17 cellular contexts compared by ENCODE assay signal in the genomic region with DNA sequence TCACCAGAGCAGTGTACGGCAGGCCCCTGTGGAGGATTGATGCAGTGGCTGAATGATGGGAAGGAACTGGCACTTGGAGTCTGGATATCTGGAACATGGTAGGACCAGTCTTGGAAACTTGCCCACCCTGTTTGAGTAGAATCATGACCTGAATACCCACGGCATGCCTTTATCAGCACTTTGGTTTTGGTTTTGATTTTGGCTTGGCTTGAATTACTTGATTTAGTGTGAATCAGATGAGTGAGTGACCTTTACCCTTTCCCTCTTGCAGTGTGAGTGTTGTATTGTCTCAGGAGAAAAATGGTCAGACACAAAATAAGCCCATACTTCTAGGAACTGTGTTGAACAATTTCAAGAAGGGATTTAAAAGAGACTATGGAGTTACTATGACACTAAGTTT.
"Had no signal": no experiment of that assay in that cellular context is flagged by ENCODE, and none has a peak within 500 bp of the region (broad histone marks: within the 10 kb centered on the region; RNA-seq: fewer than 3 reads in every experiment).

No MANE protein-coding gene starts in this region.

- H3K4me3 ChIP-seq: gastroesophageal sphincter, left ventricle myocardium inferior, right atrium auricular region, tibial nerve, uterus had no signal

- H3K4me1 ChIP-seq: gastroesophageal sphincter, left ventricle myocardium inferior, right atrium auricular region, tibial nerve, uterus had no signal

- H3K36me3 Mint-ChIP-seq: activated naive CD4-positive, alpha-beta T cell treated with anti-CD3 and anti-CD28 coated beads, Interleukin-2, amount 10 ng/mL, durations not matched to agents 7 days and 5 days; natural killer cell had no signal

- H3K27me3 ChIP-seq: gastroesophageal sphincter, right atrium auricular region, tibial nerve, uterus had no signal

- H3K27ac ChIP-seq: gastroesophageal sphincter, left ventricle myocardium inferior, right atrium auricular region, tibial nerve, uterus had no signal

- H3K4me1 Mint-ChIP-seq: activated naive CD4-positive, alpha-beta T cell treated with anti-CD3 and anti-CD28 coated beads, Interleukin-2, amount 10 ng/mL, durations not matched to agents 7 days and 5 days; endodermal cell; natural killer cell had no signal

- H3K9me3 ChIP-seq: gastroesophageal sphincter, left ventricle myocardium inferior, right atrium auricular region, tibial nerve, uterus had no signal

- H3K4me3 Mint-ChIP-seq: activated naive CD4-positive, alpha-beta T cell treated with anti-CD3 and anti-CD28 coated beads, Interleukin-2, amount 10 ng/mL, durations not matched to agents 7 days and 5 days; endodermal cell; natural killer cell; T-helper 2 cell treated with Interferon-gamma antibody and Interleukin-4, amounts not matched to agents 5 μg/mL and 100 μg/mL, for 36 hours had no signal

- H3K27ac Mint-ChIP-seq: activated naive CD4-positive, alpha-beta T cell treated with anti-CD3 and anti-CD28 coated beads, Interleukin-2, amount 10 ng/mL, durations not matched to agents 7 days and 5 days; activated T-helper 2 cell treated with anti-CD3 and anti-CD28 coated beads, Interferon-gamma antibody, Interleukin-2, Interleukin-4, amounts not matched to agents 10 μg/mL and 5 μg/mL and 100 μg/mL, durations not matched to agents 14 hours and 24 hours and 36 hours; endodermal cell; natural killer cell; T-helper 2 cell treated with Interferon-gamma antibody and Interleukin-4, amounts not matched to agents 5 μg/mL and 100 μg/mL, for 36 hours had no signal

- DNase-seq: activated CD4-positive, alpha-beta T cell treated with anti-CD3 and anti-CD28 coated beads, Interleukin-2, amount 50 U/mL, for 1 hour; activated naive CD4-positive, alpha-beta T cell treated with anti-CD3 and anti-CD28 coated beads, Interleukin-2, amount 10 ng/mL, durations not matched to agents 7 days and 5 days; endodermal cell; erythroblast; islet precursor cell; left ventricle myocardium inferior; mesendoderm; natural killer cell; stimulated activated CD4-positive, alpha-beta T cell treated with anti-CD3 and anti-CD28 coated beads, Interleukin-15, amount 100 ng/mL, for 24 hours; stimulated activated CD4-positive, alpha-beta T cell treated with anti-CD3 and anti-CD28 coated beads, Interleukin-4, amount 100 ng/mL, for 1 hour; stimulated activated naive CD4-positive, alpha-beta T cell; uterus had no signal

- H3K36me3 ChIP-seq: gastroesophageal sphincter, left ventricle myocardium inferior, right atrium auricular region, tibial nerve, uterus had no signal

- H3K27me3 Mint-ChIP-seq: activated naive CD4-positive, alpha-beta T cell treated with anti-CD3 and anti-CD28 coated beads, Interleukin-2, amount 10 ng/mL, durations not matched to agents 7 days and 5 days had no signal

- ATAC-seq: gastroesophageal sphincter, natural killer cell had no signal

- H3K9me3 Mint-ChIP-seq: activated naive CD4-positive, alpha-beta T cell treated with anti-CD3 and anti-CD28 coated beads, Interleukin-2, amount 10 ng/mL, durations not matched to agents 7 days and 5 days; activated T-helper 2 cell treated with anti-CD3 and anti-CD28 coated beads, Interferon-gamma antibody, Interleukin-2, Interleukin-4, amounts not matched to agents 10 μg/mL and 5 μg/mL and 100 μg/mL, durations not matched to agents 14 hours and 24 hours and 36 hours; endodermal cell; T-helper 2 cell treated with Interferon-gamma antibody and Interleukin-4, amounts not matched to agents 5 μg/mL and 100 μg/mL, for 36 hours had no signal
